ENCODE assay signal across 21 cellular contexts in the genomic region with DNA sequence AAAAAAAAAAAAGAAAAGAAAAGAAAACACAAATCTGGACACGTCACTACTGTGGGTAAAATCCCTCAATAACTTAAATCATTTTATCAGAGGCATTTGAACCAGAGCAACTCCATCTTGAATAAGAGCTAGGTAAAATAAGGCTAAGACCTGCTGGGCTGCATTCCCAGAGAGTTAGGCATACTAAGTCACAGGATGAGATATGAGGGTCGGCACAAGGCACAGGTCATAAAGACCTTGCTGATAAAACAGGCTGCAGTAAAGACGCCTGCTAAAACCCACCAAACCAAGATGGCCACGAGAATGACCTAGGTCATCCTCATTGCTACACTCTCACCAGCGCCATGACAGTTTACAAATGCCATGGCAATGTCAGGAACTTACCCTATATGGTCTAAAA.
"Had no signal": no experiment of that assay in that cellular context is flagged by ENCODE, and none has a peak within 500 bp of the region (broad histone marks: within the 10 kb centered on the region; RNA-seq: fewer than 3 reads in every experiment).

No MANE protein-coding gene starts in this region.

- ATAC-seq: gastroesophageal sphincter, left cardiac atrium, lower lobe of right lung, sciatic nerve had no signal

- H3K9me3 Mint-ChIP-seq: central memory CD8-positive, alpha-beta T cell; immature natural killer cell had no signal

- H3K27me3 Mint-ChIP-seq: central memory CD8-positive, alpha-beta T cell; naive B cell had no signal

- DNase-seq: cortex of kidney; effector memory CD4-positive, alpha-beta T cell; esophagus squamous epithelium; foreskin fibroblast; glutamatergic neuron; immature natural killer cell; kidney; left cardiac atrium; left ventricle myocardium inferior; lower lobe of right lung; mesenchymal stem cell; naive B cell; spleen; stimulated activated CD4-positive, alpha-beta T cell treated with anti-CD3 and anti-CD28 coated beads, Interleukin-15, amount 100 ng/mL, for 24 hours; stimulated activated CD4-positive, alpha-beta T cell treated with anti-CD3 and anti-CD28 coated beads, Interleukin-1b, Interleukin-23, amount 100 ng/mL, for 48 hours; stimulated activated CD4-positive, alpha-beta T cell treated with anti-CD3 and anti-CD28 coated beads, Interleukin-4, amount 100 ng/mL, for 24 hours; stimulated activated naive CD4-positive, alpha-beta T cell treated with Interleukin-2 at 50 U/mL for 16 hours; testis had no signal

- H3K4me3 Mint-ChIP-seq: central memory CD8-positive, alpha-beta T cell had no signal
